Comparison of ENCODE assay signal across 29 cellular contexts in genomic region chr3:178794711-178795110, GRCh38.
"Had no signal": no experiment of that assay in that cellular context is flagged by ENCODE, and none has a peak within 500 bp of the region (broad histone marks: within the 10 kb centered on the region; RNA-seq: fewer than 3 reads in every experiment).

No MANE protein-coding gene starts in this region.

- H3K27ac ChIP-seq: neutrophil, pancreas, psoas muscle, right lobe of liver, sigmoid colon, skin epidermis, spleen, suprapubic skin, testis, tibial artery, transverse colon, upper lobe of left lung, vagina had no signal

- H3K9me3 ChIP-seq: neutrophil, pancreas, psoas muscle, right lobe of liver, suprapubic skin, testis, transverse colon, upper lobe of left lung, vagina had no signal

- H3K4me1 ChIP-seq: pancreas, psoas muscle, right lobe of liver, sigmoid colon, spleen, suprapubic skin, testis, tibial artery, transverse colon, upper lobe of left lung, vagina had no signal

- DNase-seq: naive B cell; naive thymus-derived CD8-positive, alpha-beta T cell; nephron progenitor cell; nucleus accumbens; pancreas; posterior cingulate gyrus; psoas muscle; right cardiac atrium; right lobe of liver; sigmoid colon; spleen; stimulated activated CD4-positive, alpha-beta T cell treated with anti-CD3 and anti-CD28 coated beads, Interleukin-12 subunit alpha, Interleukin-12 subunit beta, amount 100 ng/mL, for 4 hours; stimulated activated CD4-positive, alpha-beta T cell treated with anti-CD3 and anti-CD28 coated beads, Interleukin-1b, Interleukin-23, amount 100 ng/mL, for 48 hours; stimulated activated CD4-positive, alpha-beta T cell treated with anti-CD3 and anti-CD28 coated beads, Interleukin-4, amount 100 ng/mL, for 1 hour; stimulated activated CD4-positive, alpha-beta T cell treated with anti-CD3 and anti-CD28 coated beads, Interleukin-4, amount 100 ng/mL, for 4 hours; stimulated activated CD8-positive, alpha-beta memory T cell treated with anti-CD3 and anti-CD28 coated beads, Interleukin-4, amount 100 ng/mL, for 48 hours; stimulated activated naive CD4-positive, alpha-beta T cell; stimulated activated naive CD8-positive, alpha-beta T cell treated with anti-CD3 and anti-CD28 coated beads, Interleukin-15, amount 100 ng/mL, for 72 hours; stimulated activated naive CD8-positive, alpha-beta T cell treated with anti-CD3 and anti-CD28 coated beads, Interleukin-15, Interleukin-2, amounts not matched to agents 100 U/mL and 50 U/mL, for 24 hours; substantia nigra; testis; tibial artery; transverse colon; upper lobe of left lung had no signal

- H3K4me2 ChIP-seq: smooth muscle cell had no signal

- H3K36me3 ChIP-seq: neutrophil, pancreas, right lobe of liver, sigmoid colon, spleen, suprapubic skin, transverse colon, upper lobe of left lung, vagina had no signal

- H3K4me3 ChIP-seq: pancreas, psoas muscle, right lobe of liver, sigmoid colon, skin epidermis, smooth muscle cell, spleen, suprapubic skin, testis, tibial artery, transverse colon, upper lobe of left lung, vagina had no signal

- H3K27me3 ChIP-seq: neutrophil, pancreas, right lobe of liver, sigmoid colon, spleen, suprapubic skin, testis, tibial artery, transverse colon, upper lobe of left lung, vagina had no signal
